In the genomic region with DNA sequence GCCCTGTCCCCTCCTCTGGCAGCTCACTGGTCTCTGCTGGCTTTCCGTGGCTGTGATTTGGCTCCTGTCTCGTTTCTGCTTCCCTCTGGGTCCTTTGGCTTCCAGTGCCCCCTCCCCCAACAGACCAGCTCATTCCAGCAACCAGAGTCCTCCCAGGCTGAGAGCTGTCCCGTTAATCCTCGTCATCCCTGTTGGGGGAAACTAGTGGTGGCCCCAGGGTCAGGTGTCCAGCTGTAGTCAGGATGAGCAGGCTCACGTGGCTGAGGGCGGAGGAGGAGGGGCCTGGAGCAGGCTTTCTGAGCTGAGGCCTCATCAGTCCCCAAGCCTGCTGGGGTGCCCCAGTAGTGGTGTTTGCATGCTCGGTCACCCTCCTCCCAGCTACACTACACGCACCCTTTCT, we compare ENCODE assay signal across 1 cellular context.
TF ChIP-seq lines count a peak whose summit lies in the region.

No MANE protein-coding gene starts in this region.

TF ChIP-seq in HepG2, 621 proteins besides CTCF, POLR2A, EP300 and RAD21 (continues in another document):
- TF ChIP-seq MED1 (CRISPR knock-in tag; IDR thresholded peaks at IDR 0.05), result peak; percentile 50
- TF ChIP-seq ZNF615 (CRISPR knock-in tag; IDR thresholded peaks at IDR 0.05; ENCODE audit: borderline replicate concordance), result no peak
- TF ChIP-seq PHF5A (CRISPR knock-in tag; IDR thresholded peaks at IDR 0.05; ENCODE audit: low read depth, unreplicated experiment), result no peak
- TF ChIP-seq BHLHE40 (IDR thresholded peaks at IDR 0.05; ENCODE audit: low read length), result peak; percentile 70
- no peak for TF ChIP-seq CEBPG (CRISPR knock-in tag; IDR thresholded peaks at IDR 0.05)
- peak; percentile 52 for TF ChIP-seq CBX1 (IDR thresholded peaks at IDR 0.05; ENCODE audit: low read depth)
- TF ChIP-seq ZNF577 (CRISPR knock-in tag; IDR thresholded peaks at IDR 0.05; ENCODE audit: borderline replicate concordance, low read depth), result no peak
- TF ChIP-seq TMF1 (CRISPR knock-in tag; IDR thresholded peaks at IDR 0.05; ENCODE audit: low read depth), result no peak
- 0 out of 2 replicates have a peak, but pooled peaks have one; percentile 18 for TF ChIP-seq SPEN (CRISPR knock-in tag; IDR thresholded peaks at IDR 0.05; ENCODE audit: low read depth)
- no peak for TF ChIP-seq POGZ (CRISPR knock-in tag; IDR thresholded peaks at IDR 0.05)
- peak; percentile 43 for TF ChIP-seq RARA (CRISPR knock-in tag; IDR thresholded peaks at IDR 0.05)
- TF ChIP-seq HINFP (CRISPR knock-in tag; IDR thresholded peaks at IDR 0.05; ENCODE audit: low read depth), result no peak
- TF ChIP-seq, protein P1, sequence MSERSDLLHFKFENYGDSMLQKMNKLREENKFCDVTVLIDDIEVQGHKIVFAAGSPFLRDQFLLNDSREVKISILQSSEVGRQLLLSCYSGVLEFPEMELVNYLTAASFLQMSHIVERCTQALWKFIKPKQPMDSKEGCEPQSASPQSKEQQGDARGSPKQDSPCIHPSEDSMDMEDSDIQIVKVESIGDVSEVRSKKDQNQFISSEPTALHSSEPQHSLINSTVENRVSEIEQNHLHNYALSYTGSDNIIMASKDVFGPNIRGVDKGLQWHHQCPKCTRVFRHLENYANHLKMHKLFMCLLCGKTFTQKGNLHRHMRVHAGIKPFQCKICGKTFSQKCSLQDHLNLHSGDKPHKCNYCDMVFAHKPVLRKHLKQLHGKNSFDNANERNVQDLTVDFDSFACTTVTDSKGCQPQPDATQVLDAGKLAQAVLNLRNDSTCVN (CRISPR knock-in tag; IDR thresholded peaks at IDR 0.05; ENCODE audit: borderline replicate concordance), result peak; percentile 67; the same call in 1 of the 2 replicates
- peak; percentile 76; the same call in 1 of the 2 replicates for TF ChIP-seq ARNT2 (CRISPR knock-in tag; IDR thresholded peaks at IDR 0.05; ENCODE audit: low read depth)
- TF ChIP-seq ZBTB7A (CRISPR knock-in tag; IDR thresholded peaks at IDR 0.05), result no peak
- TF ChIP-seq SMC3 (IDR thresholded peaks at IDR 0.05; ENCODE audit: low read length), result no peak
- TF ChIP-seq, protein P2, sequence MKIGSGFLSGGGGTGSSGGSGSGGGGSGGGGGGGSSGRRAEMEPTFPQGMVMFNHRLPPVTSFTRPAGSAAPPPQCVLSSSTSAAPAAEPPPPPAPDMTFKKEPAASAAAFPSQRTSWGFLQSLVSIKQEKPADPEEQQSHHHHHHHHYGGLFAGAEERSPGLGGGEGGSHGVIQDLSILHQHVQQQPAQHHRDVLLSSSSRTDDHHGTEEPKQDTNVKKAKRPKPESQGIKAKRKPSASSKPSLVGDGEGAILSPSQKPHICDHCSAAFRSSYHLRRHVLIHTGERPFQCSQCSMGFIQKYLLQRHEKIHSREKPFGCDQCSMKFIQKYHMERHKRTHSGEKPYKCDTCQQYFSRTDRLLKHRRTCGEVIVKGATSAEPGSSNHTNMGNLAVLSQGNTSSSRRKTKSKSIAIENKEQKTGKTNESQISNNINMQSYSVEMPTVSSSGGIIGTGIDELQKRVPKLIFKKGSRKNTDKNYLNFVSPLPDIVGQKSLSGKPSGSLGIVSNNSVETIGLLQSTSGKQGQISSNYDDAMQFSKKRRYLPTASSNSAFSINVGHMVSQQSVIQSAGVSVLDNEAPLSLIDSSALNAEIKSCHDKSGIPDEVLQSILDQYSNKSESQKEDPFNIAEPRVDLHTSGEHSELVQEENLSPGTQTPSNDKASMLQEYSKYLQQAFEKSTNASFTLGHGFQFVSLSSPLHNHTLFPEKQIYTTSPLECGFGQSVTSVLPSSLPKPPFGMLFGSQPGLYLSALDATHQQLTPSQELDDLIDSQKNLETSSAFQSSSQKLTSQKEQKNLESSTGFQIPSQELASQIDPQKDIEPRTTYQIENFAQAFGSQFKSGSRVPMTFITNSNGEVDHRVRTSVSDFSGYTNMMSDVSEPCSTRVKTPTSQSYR (CRISPR knock-in tag; IDR thresholded peaks at IDR 0.05; ENCODE audit: borderline replicate concordance), result peak; percentile 95
- TF ChIP-seq ZNF7 (CRISPR knock-in tag; IDR thresholded peaks at IDR 0.05), result no peak
- no peak for TF ChIP-seq AHR (CRISPR knock-in tag; IDR thresholded peaks at IDR 0.05)
- TF ChIP-seq, protein P3, sequence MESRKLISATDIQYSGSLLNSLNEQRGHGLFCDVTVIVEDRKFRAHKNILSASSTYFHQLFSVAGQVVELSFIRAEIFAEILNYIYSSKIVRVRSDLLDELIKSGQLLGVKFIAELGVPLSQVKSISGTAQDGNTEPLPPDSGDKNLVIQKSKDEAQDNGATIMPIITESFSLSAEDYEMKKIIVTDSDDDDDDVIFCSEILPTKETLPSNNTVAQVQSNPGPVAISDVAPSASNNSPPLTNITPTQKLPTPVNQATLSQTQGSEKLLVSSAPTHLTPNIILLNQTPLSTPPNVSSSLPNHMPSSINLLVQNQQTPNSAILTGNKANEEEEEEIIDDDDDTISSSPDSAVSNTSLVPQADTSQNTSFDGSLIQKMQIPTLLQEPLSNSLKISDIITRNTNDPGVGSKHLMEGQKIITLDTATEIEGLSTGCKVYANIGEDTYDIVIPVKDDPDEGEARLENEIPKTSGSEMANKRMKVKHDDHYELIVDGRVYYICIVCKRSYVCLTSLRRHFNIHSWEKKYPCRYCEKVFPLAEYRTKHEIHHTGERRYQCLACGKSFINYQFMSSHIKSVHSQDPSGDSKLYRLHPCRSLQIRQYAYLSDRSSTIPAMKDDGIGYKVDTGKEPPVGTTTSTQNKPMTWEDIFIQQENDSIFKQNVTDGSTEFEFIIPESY (CRISPR knock-in tag; IDR thresholded peaks at IDR 0.05), result no peak
- no peak for TF ChIP-seq IRF1 (CRISPR knock-in tag; IDR thresholded peaks at IDR 0.05; ENCODE audit: low read depth)
- TF ChIP-seq ZNF605 (CRISPR knock-in tag; IDR thresholded peaks at IDR 0.05), result no peak
- 0 out of 2 replicates have a peak, but pooled peaks have one; percentile 14 for TF ChIP-seq NR2F6 (IDR thresholded peaks at IDR 0.05)
- peak; percentile 77 for TF ChIP-seq NR2F6 (CRISPR knock-in tag; IDR thresholded peaks at IDR 0.05)
- TF ChIP-seq NR2F1 (CRISPR knock-in tag; IDR thresholded peaks at IDR 0.05), result peak in 1 of 2 experiments; percentile 49; a peak in 1 of 4 replicates
- no peak for TF ChIP-seq MAFG (CRISPR knock-in tag; IDR thresholded peaks at IDR 0.05)
- peak; percentile 67; the same call in 1 of the 2 replicates for TF ChIP-seq HDAC1 (CRISPR knock-in tag; IDR thresholded peaks at IDR 0.05)
- no peak for TF ChIP-seq AGO1 (IDR thresholded peaks at IDR 0.05; ENCODE audit: low read depth, low read length, poor library complexity, severe bottlenecking)
- TF ChIP-seq RNF2 (conservative IDR thresholded peaks at IDR 0.05; ENCODE audit: low read depth), result peak; percentile 29; the same call in 1 of the 2 replicates
- TF ChIP-seq ZMYM4 (CRISPR knock-in tag; IDR thresholded peaks at IDR 0.05), result peak; percentile 71; the same call in 1 of the 2 replicates
- peak; percentile 40; the same call in 1 of the 2 replicates for TF ChIP-seq PHF20 (CRISPR knock-in tag; IDR thresholded peaks at IDR 0.05)
- TF ChIP-seq, protein P4, sequence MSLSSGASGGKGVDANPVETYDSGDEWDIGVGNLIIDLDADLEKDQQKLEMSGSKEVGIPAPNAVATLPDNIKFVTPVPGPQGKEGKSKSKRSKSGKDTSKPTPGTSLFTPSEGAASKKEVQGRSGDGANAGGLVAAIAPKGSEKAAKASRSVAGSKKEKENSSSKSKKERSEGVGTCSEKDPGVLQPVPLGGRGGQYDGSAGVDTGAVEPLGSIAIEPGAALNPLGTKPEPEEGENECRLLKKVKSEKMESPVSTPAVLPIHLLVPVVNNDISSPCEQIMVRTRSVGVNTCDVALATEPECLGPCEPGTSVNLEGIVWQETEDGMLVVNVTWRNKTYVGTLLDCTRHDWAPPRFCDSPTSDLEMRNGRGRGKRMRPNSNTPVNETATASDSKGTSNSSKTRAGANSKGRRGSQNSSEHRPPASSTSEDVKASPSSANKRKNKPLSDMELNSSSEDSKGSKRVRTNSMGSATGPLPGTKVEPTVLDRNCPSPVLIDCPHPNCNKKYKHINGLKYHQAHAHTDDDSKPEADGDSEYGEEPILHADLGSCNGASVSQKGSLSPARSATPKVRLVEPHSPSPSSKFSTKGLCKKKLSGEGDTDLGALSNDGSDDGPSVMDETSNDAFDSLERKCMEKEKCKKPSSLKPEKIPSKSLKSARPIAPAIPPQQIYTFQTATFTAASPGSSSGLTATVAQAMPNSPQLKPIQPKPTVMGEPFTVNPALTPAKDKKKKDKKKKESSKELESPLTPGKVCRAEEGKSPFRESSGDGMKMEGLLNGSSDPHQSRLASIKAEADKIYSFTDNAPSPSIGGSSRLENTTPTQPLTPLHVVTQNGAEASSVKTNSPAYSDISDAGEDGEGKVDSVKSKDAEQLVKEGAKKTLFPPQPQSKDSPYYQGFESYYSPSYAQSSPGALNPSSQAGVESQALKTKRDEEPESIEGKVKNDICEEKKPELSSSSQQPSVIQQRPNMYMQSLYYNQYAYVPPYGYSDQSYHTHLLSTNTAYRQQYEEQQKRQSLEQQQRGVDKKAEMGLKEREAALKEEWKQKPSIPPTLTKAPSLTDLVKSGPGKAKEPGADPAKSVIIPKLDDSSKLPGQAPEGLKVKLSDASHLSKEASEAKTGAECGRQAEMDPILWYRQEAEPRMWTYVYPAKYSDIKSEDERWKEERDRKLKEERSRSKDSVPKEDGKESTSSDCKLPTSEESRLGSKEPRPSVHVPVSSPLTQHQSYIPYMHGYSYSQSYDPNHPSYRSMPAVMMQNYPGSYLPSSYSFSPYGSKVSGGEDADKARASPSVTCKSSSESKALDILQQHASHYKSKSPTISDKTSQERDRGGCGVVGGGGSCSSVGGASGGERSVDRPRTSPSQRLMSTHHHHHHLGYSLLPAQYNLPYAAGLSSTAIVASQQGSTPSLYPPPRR (CRISPR knock-in tag; IDR thresholded peaks at IDR 0.05; ENCODE audit: borderline replicate concordance), result peak; percentile 45; the same call in 1 of the 2 replicates
- TF ChIP-seq FOXP4 (CRISPR knock-in tag; IDR thresholded peaks at IDR 0.05), result peak; percentile 29; the same call in 1 of the 2 replicates
- no peak for TF ChIP-seq ZNF841 (CRISPR knock-in tag; IDR thresholded peaks at IDR 0.05; ENCODE audit: borderline replicate concordance)
- TF ChIP-seq, protein P5, sequence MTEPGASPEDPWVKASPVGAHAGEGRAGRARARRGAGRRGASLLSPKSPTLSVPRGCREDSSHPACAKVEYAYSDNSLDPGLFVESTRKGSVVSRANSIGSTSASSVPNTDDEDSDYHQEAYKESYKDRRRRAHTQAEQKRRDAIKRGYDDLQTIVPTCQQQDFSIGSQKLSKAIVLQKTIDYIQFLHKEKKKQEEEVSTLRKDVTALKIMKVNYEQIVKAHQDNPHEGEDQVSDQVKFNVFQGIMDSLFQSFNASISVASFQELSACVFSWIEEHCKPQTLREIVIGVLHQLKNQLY (CRISPR knock-in tag; IDR thresholded peaks at IDR 0.05), result peak; percentile 39; the same call in 1 of the 2 replicates
- TF ChIP-seq, protein P6, sequence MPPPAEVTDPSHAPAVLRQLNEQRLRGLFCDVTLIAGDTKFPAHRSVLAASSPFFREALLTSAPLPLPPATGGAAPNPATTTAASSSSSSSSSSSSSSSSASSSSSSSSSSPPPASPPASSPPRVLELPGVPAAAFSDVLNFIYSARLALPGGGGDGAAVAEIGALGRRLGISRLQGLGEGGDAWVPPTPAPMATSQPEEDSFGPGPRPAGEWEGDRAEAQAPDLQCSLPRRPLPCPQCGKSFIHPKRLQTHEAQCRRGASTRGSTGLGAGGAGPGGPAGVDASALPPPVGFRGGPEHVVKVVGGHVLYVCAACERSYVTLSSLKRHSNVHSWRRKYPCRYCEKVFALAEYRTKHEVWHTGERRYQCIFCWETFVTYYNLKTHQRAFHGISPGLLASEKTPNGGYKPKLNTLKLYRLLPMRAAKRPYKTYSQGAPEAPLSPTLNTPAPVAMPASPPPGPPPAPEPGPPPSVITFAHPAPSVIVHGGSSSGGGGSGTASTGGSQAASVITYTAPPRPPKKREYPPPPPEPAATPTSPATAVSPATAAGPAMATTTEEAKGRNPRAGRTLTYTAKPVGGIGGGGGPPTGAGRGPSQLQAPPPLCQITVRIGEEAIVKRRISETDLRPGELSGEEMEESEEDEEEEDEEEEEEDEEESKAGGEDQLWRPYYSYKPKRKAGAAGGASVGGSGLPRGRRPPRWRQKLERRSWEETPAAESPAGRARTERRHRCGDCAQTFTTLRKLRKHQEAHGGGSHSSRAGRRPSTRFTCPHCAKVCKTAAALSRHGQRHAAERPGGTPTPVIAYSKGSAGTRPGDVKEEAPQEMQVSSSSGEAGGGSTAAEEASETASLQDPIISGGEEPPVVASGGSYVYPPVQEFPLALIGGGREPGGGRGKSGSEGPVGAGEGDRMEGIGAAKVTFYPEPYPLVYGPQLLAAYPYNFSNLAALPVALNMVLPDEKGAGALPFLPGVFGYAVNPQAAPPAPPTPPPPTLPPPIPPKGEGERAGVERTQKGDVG (CRISPR knock-in tag; IDR thresholded peaks at IDR 0.05; ENCODE audit: borderline replicate concordance), result peak; percentile 34; the same call in 1 of the 2 replicates
- TF ChIP-seq, protein P7, sequence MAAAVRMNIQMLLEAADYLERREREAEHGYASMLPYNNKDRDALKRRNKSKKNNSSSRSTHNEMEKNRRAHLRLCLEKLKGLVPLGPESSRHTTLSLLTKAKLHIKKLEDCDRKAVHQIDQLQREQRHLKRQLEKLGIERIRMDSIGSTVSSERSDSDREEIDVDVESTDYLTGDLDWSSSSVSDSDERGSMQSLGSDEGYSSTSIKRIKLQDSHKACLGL (CRISPR knock-in tag; IDR thresholded peaks at IDR 0.05), result no peak
- no peak for TF ChIP-seq XRCC5 (optimal IDR thresholded peaks at IDR 0.05; ENCODE audit: low read length)
- TF ChIP-seq ZNF557 (CRISPR knock-in tag; IDR thresholded peaks at IDR 0.05), result no peak
